Comparison of ENCODE assay signal across 10 cellular contexts in the genomic region with DNA sequence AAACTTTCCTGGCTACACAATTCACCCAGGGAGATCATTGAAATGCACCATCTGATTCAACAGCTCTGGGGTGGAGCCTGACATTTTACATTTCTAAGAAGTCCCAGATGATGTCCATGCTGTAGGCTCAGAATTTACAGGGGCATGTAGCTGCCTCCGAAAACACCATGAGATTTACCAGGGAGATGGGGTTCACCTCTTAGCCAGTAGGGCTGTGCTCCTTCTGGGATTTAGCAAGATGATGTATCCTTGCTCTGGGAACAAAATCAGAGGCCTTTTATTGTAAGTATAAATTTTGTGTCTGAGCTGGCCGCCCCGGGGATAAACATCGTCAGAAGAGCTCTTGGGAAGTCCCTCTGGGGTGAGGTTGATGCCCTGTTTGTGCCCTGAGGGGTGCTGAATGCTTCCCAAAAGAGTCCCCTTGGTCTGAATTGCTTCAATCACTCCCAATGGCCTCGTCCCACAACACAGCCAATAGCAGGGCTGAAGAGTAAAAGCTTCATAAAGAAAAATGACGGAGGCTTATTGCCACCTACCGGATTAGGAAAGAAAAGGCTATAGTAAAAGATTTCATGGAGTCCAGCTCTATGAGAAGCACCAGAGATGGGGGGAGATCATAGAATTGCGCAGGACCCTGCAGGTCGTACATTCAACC. TPM values are rescaled to one million over a fixed set of nuclear protein-coding genes. Genes with fewer than 3 reads are reported as not detected.
DNase-seq lines count a peak whose midpoint lies in the region; ATAC-seq, FAIRE-seq and TF ChIP-seq lines count a peak whose summit lies in the region.
"Had no signal": no experiment of that assay in that cellular context is flagged by ENCODE, and none has a peak within 500 bp of the region (broad histone marks: within the 10 kb centered on the region; RNA-seq: fewer than 3 reads in every experiment).

No MANE protein-coding gene starts in this region.

- no peaks in the 10 kb centered on the region for H3K9me3 ChIP-seq in osteoblast (ENCODE audit: low read depth, low read length)
- no peaks in the 10 kb centered on the region for H3K9me3 ChIP-seq in stomach

- H3K4me1 ChIP-seq in osteoblast (ENCODE audit: insufficient read depth, low read length), result no peaks in the 10 kb centered on the region
- H3K4me1 ChIP-seq in stomach, result peaks cover 0 to 5% (median 0%) of the 10 kb centered on the region in 4 donors

- H2AFZ ChIP-seq in osteoblast (ENCODE audit: low read length), result peak overlapping the region; percentile 59

- H3K27ac ChIP-seq in osteoblast (ENCODE audit: low read depth, low read length) (no peak overlapping the region), stomach (no peak overlapping the region)

- no peak overlapping the region for H3K4me2 ChIP-seq in osteoblast (ENCODE audit: insufficient read depth, low read length)

- DNase-seq in NCI-H226, result peak; percentile 5
- peak; percentile 37 to 59 for DNase-seq in cardiac fibroblast (ENCODE audit: low read depth in 2 of 2)
- DNase-seq in osteoblast (ENCODE audit: insufficient read length, low spot score, missing footprints), result peak; percentile 65
- no peak for DNase-seq in stomach
- no peak for DNase-seq in effector CD4-positive, alpha-beta T cell
- DNase-seq in NK-92 treated with Interleukin-12 subunit alpha and Interleukin-12 subunit beta, amount 100 ng/mL, for 24 hours (lab: John Stamatoyannopoulos, UW), result no peak
- DNase-seq: right cardiac atrium had no signal

- no peak overlapping the region for H3K4me3 ChIP-seq in cardiac fibroblast (replicated peaks in 1 of 2; ENCODE audit: low read depth in 2 of 2, low read length in 2 of 2)
- H3K4me3 ChIP-seq in osteoblast (ENCODE audit: insufficient read depth, low read length), result no peak overlapping the region
- no peak overlapping the region for H3K4me3 ChIP-seq in stomach

- no peak for TF ChIP-seq POLR2A in stomach (IDR thresholded peaks at IDR 0.05)

- peak; percentile 37 for TF ChIP-seq CTCF in cardiac fibroblast (IDR thresholded peaks at IDR 0.05; ENCODE audit: low read depth, low read length)
- TF ChIP-seq CTCF in osteoblast (IDR thresholded peaks at IDR 0.05; ENCODE audit: extremely low read depth, low read depth, low read length), result peak; percentile 47
- no peak for TF ChIP-seq CTCF in stomach (IDR thresholded peaks at IDR 0.05)

- ATAC-seq in GM19463 (IDR thresholded peaks at IDR 0.05; ENCODE audit: unreplicated experiment), result peak; percentile 59

- peak; percentile 35 for FAIRE-seq in A204.1 (lab: Jason Lieb, UNC)
- FAIRE-seq: G401.6 had no signal

- H3K27me3 ChIP-seq in osteoblast (ENCODE audit: insufficient read depth, low read length) (no peaks in the 10 kb centered on the region), stomach (peaks cover 0 to 24% (median 0%) of the 10 kb centered on the region in 3 donors)

- TF ChIP-seq EP300 in stomach (IDR thresholded peaks at IDR 0.05), result no peak

- intact Hi-C loops in stomach (cut with DNase I; ENCODE audit: low total_unique reads), result no loop called here

- no peaks in the 10 kb centered on the region for H3K36me3 ChIP-seq in osteoblast (ENCODE audit: insufficient read depth, low read length)
- no peaks in the 10 kb centered on the region for H3K36me3 ChIP-seq in stomach

- H4K20me1 ChIP-seq in osteoblast (ENCODE audit: insufficient read depth, low read length), result no peaks in the 10 kb centered on the region

- H3K79me2 ChIP-seq in osteoblast (ENCODE audit: insufficient read depth, low read length), result no peaks in the 10 kb centered on the region

- WGBS in stomach, 5 donors, result 42 to 49% (median 44%) methylated on average over 9 of the region's 9 CpGs

RNA-seq across cellular contexts. Expression of gene API5, which starts 33.4 kb away (rescaled TPM):
- total RNA-seq in osteoblast (75.7 and 91.2 TPM in 2 replicates), stomach (100 to 1,000 TPM in 2 of 5 donors, 10 to 100 TPM in 3; 30.3 to 138 (median 60.3) TPM)
- 10 to 100 TPM; 28.3 to 39.6 (median 33.6) TPM for polyA plus RNA-seq in stomach

Comparison
In these comparisons a context has a peak if more than half of its experiments do, and no peak if none do; other contexts are left out.
1. DNase-seq: peak in NCI-H226 (single experiment), cardiac fibroblast (2 of 2) and osteoblast (single experiment); none in stomach (single experiment), effector CD4-positive, alpha-beta T cell (single experiment) and NK-92 treated with Interleukin-12 subunit alpha and Interleukin-12 subunit beta, amount 100 ng/mL, for 24 hours (single experiment).
2. CTCF ChIP-seq: peak in cardiac fibroblast (single experiment) and osteoblast (single experiment); none in stomach (0 of 7).